In the genomic region with DNA sequence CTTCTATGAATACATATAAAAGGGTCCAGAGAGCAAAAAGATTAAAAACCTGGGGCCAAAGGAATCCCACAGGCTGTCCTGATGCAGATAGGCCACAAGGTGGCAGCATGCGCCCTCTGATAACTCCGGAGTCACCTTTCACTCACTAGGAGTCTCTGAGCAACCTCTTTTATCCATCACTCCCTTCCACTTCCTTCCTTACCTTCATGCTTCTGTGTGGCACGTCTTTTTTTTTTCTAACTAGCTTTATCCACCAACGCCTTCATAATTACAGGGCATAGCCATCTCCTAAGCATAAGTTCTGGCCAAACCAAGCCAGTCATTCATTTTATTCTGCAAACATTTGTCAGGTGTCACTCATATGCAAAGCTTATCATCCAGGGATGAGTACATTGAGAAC, we compare ENCODE assay signal across 8 cellular contexts. TPM values are rescaled to one million over a fixed set of nuclear protein-coding genes. Genes with fewer than 3 reads are reported as not detected.
DNase-seq lines count a peak whose midpoint lies in the region; ATAC-seq and TF ChIP-seq lines count a peak whose summit lies in the region.

No MANE protein-coding gene starts in this region.

- H3K36me3 Mint-ChIP-seq in naive thymus-derived CD8-positive, alpha-beta T cell: no peaks in the 10 kb centered on the region
- no peaks in the 10 kb centered on the region for H3K36me3 Mint-ChIP-seq in stimulated activated naive B cell treated with anti-CD40 and anti-IgM and Interleukin-4, amounts not matched to agents 10 μg/mL and 1 μg/mL and 100 μg/mL, for 72 hours

- H3K27ac Mint-ChIP-seq in naive thymus-derived CD8-positive, alpha-beta T cell: no peak overlapping the region
- no peak overlapping the region for H3K27ac Mint-ChIP-seq in stimulated activated naive B cell treated with anti-CD40 and anti-IgM and Interleukin-4, amounts not matched to agents 10 μg/mL and 1 μg/mL and 100 μg/mL, for 72 hours

- H3K9ac ChIP-seq in DND-41 (ENCODE audit: low read depth, low read length): no peak overlapping the region
- H3K9ac ChIP-seq in OCI-LY3 (ENCODE audit: low read length): no peak overlapping the region

- H3K27me3 ChIP-seq in DND-41 (ENCODE audit: insufficient read depth, low read length, poor library complexity) (peaks cover 2% of the 10 kb centered on the region), OCI-LY3 (ENCODE audit: low read depth, low read length) (peaks cover 38% of the 10 kb centered on the region)

- DNase-seq in DND-41 (peak; percentile 64), activated T-cell treated with anti-CD3 and anti-CD28 coated beads for 1 hour (ENCODE audit: low read depth) (peak; percentile 49), epithelial cell of proximal tubule (ENCODE audit: low read depth) (no peak), OCI-M2 (lab: John Stamatoyannopoulos, UW; ENCODE audit: unreplicated experiment) (no peak)
- DNase-seq in Jurkat, Clone E6-1 (ENCODE audit: low read depth, low spot score): peak; percentile 71
- peak; percentile 41 to 78 (median 54) for DNase-seq in naive thymus-derived CD8-positive, alpha-beta T cell
- peak; percentile 24 for DNase-seq in stimulated activated naive B cell treated with anti-CD40 and anti-IgM and Interleukin-4, amounts not matched to agents 10 μg/mL and 1 μg/mL and 100 μg/mL, for 72 hours

- H3K4me3 ChIP-seq in DND-41 (ENCODE audit: low read depth in 1 of 2, low read length in 2 of 2) (no peak overlapping the region), OCI-LY3 (ENCODE audit: low read length) (no peak overlapping the region), epithelial cell of proximal tubule (ENCODE audit: low read depth, low read length) (no peak overlapping the region)
- no peak overlapping the region for H3K4me3 ChIP-seq in Jurkat, Clone E6-1 (ENCODE audit: low read length)

- H3K36me3 ChIP-seq in DND-41 (ENCODE audit: insufficient read depth, low read length): no peaks in the 10 kb centered on the region
- H3K36me3 ChIP-seq in OCI-LY3 (replicated peaks; ENCODE audit: low read depth, low read length): no peaks in the 10 kb centered on the region

- TF ChIP-seq CTCF in DND-41 (IDR thresholded peaks at IDR 0.05; ENCODE audit: borderline replicate concordance, extremely low read depth, low read length, poor library complexity, severe bottlenecking) (peak; percentile 95), OCI-LY3 (IDR thresholded peaks at IDR 0.05; ENCODE audit: low read depth, low read length) (peak; percentile 96), epithelial cell of proximal tubule (conservative IDR thresholded peaks at IDR 0.05; ENCODE audit: low read depth, low read length) (peak; percentile 94)

- H3K9me3 Mint-ChIP-seq in naive thymus-derived CD8-positive, alpha-beta T cell: no peaks in the 10 kb centered on the region
- H3K9me3 Mint-ChIP-seq in stimulated activated naive B cell treated with anti-CD40 and anti-IgM and Interleukin-4, amounts not matched to agents 10 μg/mL and 1 μg/mL and 100 μg/mL, for 72 hours: no peaks in the 10 kb centered on the region

- peaks cover 0 to 26% (median 19%) of the 10 kb centered on the region in 5 donors for H3K27me3 Mint-ChIP-seq in naive thymus-derived CD8-positive, alpha-beta T cell
- peaks cover 54 to 64% of the 10 kb centered on the region in 2 donors for H3K27me3 Mint-ChIP-seq in stimulated activated naive B cell treated with anti-CD40 and anti-IgM and Interleukin-4, amounts not matched to agents 10 μg/mL and 1 μg/mL and 100 μg/mL, for 72 hours

- H3K79me2 ChIP-seq in DND-41 (ENCODE audit: insufficient read depth, low read length) (no peaks in the 10 kb centered on the region), OCI-LY3 (ENCODE audit: low read length) (no peaks in the 10 kb centered on the region)

- H3K9me3 ChIP-seq in DND-41 (ENCODE audit: insufficient read depth, low read length, severe bottlenecking): no peaks in the 10 kb centered on the region
- H3K9me3 ChIP-seq in OCI-LY3 (ENCODE audit: insufficient read depth, low read length): no peaks in the 10 kb centered on the region

- POLR2A ChIA-PET in naive thymus-derived CD8-positive, alpha-beta T cell (lab: Charles Lee): no interaction called here

- H4K20me1 ChIP-seq in DND-41 (ENCODE audit: insufficient read depth, low read length): no peaks in the 10 kb centered on the region; the same call in 1 of the 2 replicates
- no peaks in the 10 kb centered on the region; the same call in 1 of the 2 replicates for H4K20me1 ChIP-seq in OCI-LY3 (ENCODE audit: insufficient read depth, low read length)

- no peak overlapping the region for H3K27ac ChIP-seq in DND-41 (ENCODE audit: low read length)
- no peak overlapping the region for H3K27ac ChIP-seq in OCI-LY3 (ENCODE audit: low read length)

- H3K4me1 ChIP-seq in DND-41 (ENCODE audit: insufficient read depth, low read length) (no peaks in the 10 kb centered on the region), OCI-LY3 (ENCODE audit: low read length) (peaks cover 42% of the 10 kb centered on the region)

- no peak overlapping the region for H3K4me3 Mint-ChIP-seq in naive thymus-derived CD8-positive, alpha-beta T cell
- H3K4me3 Mint-ChIP-seq in stimulated activated naive B cell treated with anti-CD40 and anti-IgM and Interleukin-4, amounts not matched to agents 10 μg/mL and 1 μg/mL and 100 μg/mL, for 72 hours: no peak overlapping the region

- no peak overlapping the region for H3K4me2 ChIP-seq in DND-41 (ENCODE audit: insufficient read depth, low read length)
- no peak overlapping the region for H3K4me2 ChIP-seq in OCI-LY3 (ENCODE audit: low read length)

- ATAC-seq in DND-41 (ENCODE audit: insufficient read depth, low read depth): peak; percentile 82
- peak; percentile 70 to 73 for ATAC-seq in naive thymus-derived CD8-positive, alpha-beta T cell
- peak; percentile 73 for ATAC-seq in stimulated activated naive B cell treated with anti-CD40 and anti-IgM and Interleukin-4, amounts not matched to agents 10 μg/mL and 1 μg/mL and 100 μg/mL, for 72 hours (replicated peaks)

- H2AFZ ChIP-seq in DND-41 (ENCODE audit: low read depth, low read length): no peak overlapping the region
- H2AFZ ChIP-seq in OCI-LY3 (ENCODE audit: low read depth, low read length): no peak overlapping the region

- H3K4me1 Mint-ChIP-seq in naive thymus-derived CD8-positive, alpha-beta T cell: peaks cover 7 to 13% (median 11%) of the 10 kb centered on the region in 4 donors
- H3K4me1 Mint-ChIP-seq in stimulated activated naive B cell treated with anti-CD40 and anti-IgM and Interleukin-4, amounts not matched to agents 10 μg/mL and 1 μg/mL and 100 μg/mL, for 72 hours: peaks cover 7 to 11% of the 10 kb centered on the region in 2 donors

RNA-seq across cellular contexts. Expression of a gene that starts 3.9 kb away (rescaled TPM):
- 1.1 TPM for polyA plus RNA-seq in Jurkat, Clone E6-1 (2012; ENCODE audit: insufficient read depth, insufficient read length)
- total RNA-seq in epithelial cell of proximal tubule: not detected in 2 replicates
- not detected for total RNA-seq in naive thymus-derived CD8-positive, alpha-beta T cell
- polyA plus RNA-seq in naive thymus-derived CD8-positive, alpha-beta T cell: not detected

RNA-seq across cellular contexts. Expression of a gene that starts 5.1 kb away (rescaled TPM):
- not detected for polyA plus RNA-seq in Jurkat, Clone E6-1 (2012; ENCODE audit: insufficient read depth, insufficient read length)
- 18.9 and 88.6 TPM in 2 replicates for total RNA-seq in epithelial cell of proximal tubule
- total RNA-seq in naive thymus-derived CD8-positive, alpha-beta T cell: 1 to 10 TPM; 2.2 to 2.8 TPM
- polyA plus RNA-seq in naive thymus-derived CD8-positive, alpha-beta T cell: 10 to 100 TPM in 2 of 3 donors, 1 to 10 TPM in 1; 5.0 to 18.8 (median 18.7) TPM

RNA-seq across cellular contexts. Expression of a gene that starts 22.9 kb away (rescaled TPM):
- polyA plus RNA-seq in Jurkat, Clone E6-1 (2012; ENCODE audit: insufficient read depth, insufficient read length): not detected
- total RNA-seq in epithelial cell of proximal tubule: not detected in 2 replicates
- total RNA-seq in naive thymus-derived CD8-positive, alpha-beta T cell: not detected
- polyA plus RNA-seq in naive thymus-derived CD8-positive, alpha-beta T cell: 1 to 10 TPM in 1 of 3 donors, under 1 TPM in 1, not detected in 1; 0.44 to 1.7 TPM

RNA-seq across cellular contexts. Expression of a gene that starts 38.4 kb away (rescaled TPM):
- polyA plus RNA-seq in Jurkat, Clone E6-1 (2012; ENCODE audit: insufficient read depth, insufficient read length): not detected
- total RNA-seq in epithelial cell of proximal tubule: not detected in 2 replicates
- not detected for total RNA-seq in naive thymus-derived CD8-positive, alpha-beta T cell
- polyA plus RNA-seq in naive thymus-derived CD8-positive, alpha-beta T cell: 10 to 100 TPM in 2 of 3 donors, 1 to 10 TPM in 1; 1.0 to 12.4 (median 11.6) TPM

RNA-seq across cellular contexts. Expression of a gene that starts 39.8 kb away (rescaled TPM):
- not detected for polyA plus RNA-seq in Jurkat, Clone E6-1 (2012; ENCODE audit: insufficient read depth, insufficient read length)
- not detected in 2 replicates for total RNA-seq in epithelial cell of proximal tubule
- not detected for total RNA-seq in naive thymus-derived CD8-positive, alpha-beta T cell
- not detected for polyA plus RNA-seq in naive thymus-derived CD8-positive, alpha-beta T cell

Comparison
In these comparisons a context has a peak if more than half of its experiments do, and no peak if none do; other contexts are left out.
1. DNase-seq: peak in DND-41 (single experiment), Jurkat, Clone E6-1 (single experiment), activated T-cell treated with anti-CD3 and anti-CD28 coated beads for 1 hour (single experiment), naive thymus-derived CD8-positive, alpha-beta T cell (10 of 10) and stimulated activated naive B cell treated with anti-CD40 and anti-IgM and Interleukin-4, amounts not matched to agents 10 μg/mL and 1 μg/mL and 100 μg/mL, for 72 hours (single experiment); none in epithelial cell of proximal tubule (single experiment) and OCI-M2 (single experiment).
2. Peak in every context shown above with its lines, with median percentiles within 50 percentile points of each other: ATAC-seq and CTCF ChIP-seq.